Comparison of ENCODE assay signal across 8 cellular contexts in genomic region chr9:124267271-124267807, GRCh38. TPM values are rescaled to one million over a fixed set of nuclear protein-coding genes. Genes with fewer than 3 reads are reported as not detected.
DNase-seq lines count a peak whose midpoint lies in the region; ATAC-seq and TF ChIP-seq lines count a peak whose summit lies in the region.

No MANE protein-coding gene starts in this region.

- H3K9me3 Mint-ChIP-seq in activated T-helper 2 cell treated with anti-CD3 and anti-CD28 coated beads, Interferon-gamma antibody, Interleukin-2, Interleukin-4, amounts not matched to agents 10 μg/mL and 5 μg/mL and 100 μg/mL, durations not matched to agents 14 hours and 24 hours and 36 hours, result no peaks in the 10 kb centered on the region

- CTCF ChIA-PET in HCT116 (lab: Charles Lee), result no interaction called here

- H2AFZ ChIP-seq in HCT116 (ENCODE audit: low read depth, low read length, poor library complexity, severe bottlenecking), result no peak overlapping the region

- intact Hi-C loops in HCT116 (cut with micrococcal nuclease), result no loop called here
- intact Hi-C loops in activated T-helper 2 cell treated with anti-CD3 and anti-CD28 coated beads, Interferon-gamma antibody, Interleukin-2, Interleukin-4, amounts not matched to agents 10 μg/mL and 5 μg/mL and 100 μg/mL, durations not matched to agents 14 hours and 24 hours and 36 hours (cut with micrococcal nuclease), result no loop called here

- no peak overlapping the region for H3K4me3 Mint-ChIP-seq in activated T-helper 2 cell treated with anti-CD3 and anti-CD28 coated beads, Interferon-gamma antibody, Interleukin-2, Interleukin-4, amounts not matched to agents 10 μg/mL and 5 μg/mL and 100 μg/mL, durations not matched to agents 14 hours and 24 hours and 36 hours (ENCODE audit: low read depth)

- H3K4me3 ChIP-seq in HCT116 (replicated peaks in 1 of 2; ENCODE audit: low read depth in 1 of 2, low read length in 2 of 2) (no peak overlapping the region), fibroblast of mammary gland (ENCODE audit: control insufficient read depth, low read depth, low read length) (no peak overlapping the region), skeletal muscle satellite cell (ENCODE audit: low read length) (peak overlapping the region; percentile 39)

- RAD21 ChIA-PET in HCT116 (lab: Charles Lee; ENCODE audit: low non-redundant PET in 1 of 2, low total read pairs in 2 of 2, uncharacterized antibody in 2 of 2, unreplicated experiment in 2 of 2), result no interaction called here

- 0 out of 2 replicates have a peak, but pooled peaks have one; percentile 24 for ATAC-seq in HCT116
- ATAC-seq in GM19467 (IDR thresholded peaks at IDR 0.05; ENCODE audit: unreplicated experiment), result no peak

- H3K36me3 Mint-ChIP-seq in activated T-helper 2 cell treated with anti-CD3 and anti-CD28 coated beads, Interferon-gamma antibody, Interleukin-2, Interleukin-4, amounts not matched to agents 10 μg/mL and 5 μg/mL and 100 μg/mL, durations not matched to agents 14 hours and 24 hours and 36 hours (ENCODE audit: low read depth), result peaks cover 23% of the 10 kb centered on the region

- no peaks in the 10 kb centered on the region for H3K36me3 ChIP-seq in HCT116 (ENCODE audit: control insufficient read depth in 1 of 2, insufficient read depth in 2 of 2, low read length in 2 of 2)
- peaks cover 70% of the 10 kb centered on the region for H3K36me3 ChIP-seq in skeletal muscle satellite cell (ENCODE audit: insufficient read depth, low read length)

- TF ChIP-seq RAD21 in HCT116 (IDR thresholded peaks at IDR 0.05; ENCODE audit: low read depth), result no peak

- H3K9me2 ChIP-seq in HCT116 (ENCODE audit: insufficient read depth), result no peaks in the 10 kb centered on the region

- H3K9ac ChIP-seq in HCT116 (ENCODE audit: low read length), result no peak overlapping the region
- peak overlapping the region; percentile 78 for H3K9ac ChIP-seq in skeletal muscle satellite cell (ENCODE audit: low read depth, low read length)

- no peak overlapping the region for H3K27ac Mint-ChIP-seq in activated T-helper 2 cell treated with anti-CD3 and anti-CD28 coated beads, Interferon-gamma antibody, Interleukin-2, Interleukin-4, amounts not matched to agents 10 μg/mL and 5 μg/mL and 100 μg/mL, durations not matched to agents 14 hours and 24 hours and 36 hours

- TF ChIP-seq POLR2A in HCT116 (IDR thresholded peaks at IDR 0.05; ENCODE audit: borderline replicate concordance, extremely low read depth, insufficient read depth, insufficient read length), result no peak

- POLR2A ChIA-PET in HCT116 (lab: Charles Lee), result no interaction called here

- no peaks in the 10 kb centered on the region for H3K27me3 Mint-ChIP-seq in activated T-helper 2 cell treated with anti-CD3 and anti-CD28 coated beads, Interferon-gamma antibody, Interleukin-2, Interleukin-4, amounts not matched to agents 10 μg/mL and 5 μg/mL and 100 μg/mL, durations not matched to agents 14 hours and 24 hours and 36 hours (ENCODE audit: low read depth)

- in situ Hi-C loops in G401 (cut with HindIII; ENCODE audit: low sequenced_read_pairs), result no loop called here

- peaks cover 14% of the 10 kb centered on the region for H3K4me1 Mint-ChIP-seq in activated T-helper 2 cell treated with anti-CD3 and anti-CD28 coated beads, Interferon-gamma antibody, Interleukin-2, Interleukin-4, amounts not matched to agents 10 μg/mL and 5 μg/mL and 100 μg/mL, durations not matched to agents 14 hours and 24 hours and 36 hours (ENCODE audit: low read depth)

- H3K27ac ChIP-seq in HCT116 (ENCODE audit: low read depth, low read length), result no peak overlapping the region

- BruUV-seq in HCT116 (replicated peaks; lab: Mats Ljungman, UMichigan), result no TSS peak

- H3K4me2 ChIP-seq in HCT116 (ENCODE audit: low read length), result no peak overlapping the region
- H3K4me2 ChIP-seq in skeletal muscle satellite cell (ENCODE audit: low read length), result peak overlapping the region; percentile 71

- H3K27me3 ChIP-seq in HCT116 (ENCODE audit: insufficient read depth, low read length) (no peaks in the 10 kb centered on the region), skeletal muscle satellite cell (ENCODE audit: control insufficient read depth, insufficient read depth, low read length) (no peaks in the 10 kb centered on the region)

- H4K20me1 ChIP-seq in HCT116 (ENCODE audit: insufficient read depth), result peaks cover 14% of the 10 kb centered on the region; the same call in 1 of the 2 replicates

- H3K4me1 ChIP-seq in HCT116 (ENCODE audit: control insufficient read depth in 1 of 2, insufficient read depth in 2 of 2, low read length in 2 of 2) (peaks cover 2 to 15% of the 10 kb centered on the region in 2 experiments; a peak in 1 of 4 replicates), skeletal muscle satellite cell (ENCODE audit: control insufficient read depth, insufficient read depth, low read length) (peaks cover 93% of the 10 kb centered on the region)

- H3K9me3 ChIP-seq in HCT116 (ENCODE audit: control insufficient read depth in 1 of 2, insufficient read depth in 1 of 2, low read depth in 1 of 2, low read length in 2 of 2) (no peaks in the 10 kb centered on the region), skeletal muscle satellite cell (replicated peaks; ENCODE audit: low read length) (no peaks in the 10 kb centered on the region)

- TF ChIP-seq CTCF in HCT116 (IDR thresholded peaks at IDR 0.05 in 2 of 3, conservative IDR thresholded peaks at IDR 0.05 in 1 of 3; ENCODE audit: borderline replicate concordance in 1 of 3, insufficient read depth in 1 of 3, low read depth in 2 of 3, low read length in 2 of 3) (no peak), fibroblast of mammary gland (conservative IDR thresholded peaks at IDR 0.05; ENCODE audit: control insufficient read depth, insufficient read depth, low read depth, low read length) (no peak)

- H3K79me2 ChIP-seq in HCT116 (ENCODE audit: insufficient read depth, low read length), result peaks cover 94% of the 10 kb centered on the region

- DNase-seq in HCT116 (ENCODE audit: low read depth, low spot score) (no peak), RPMI8226 (peak; percentile 55), fibroblast of mammary gland (ENCODE audit: low read depth) (peak; percentile 71), G401 (ENCODE audit: low spot score) (no peak), NK-92 (lab: John Stamatoyannopoulos, UW; ENCODE audit: unreplicated experiment) (no peak)
- no peak for DNase-seq in activated T-helper 2 cell treated with anti-CD3 and anti-CD28 coated beads, Interferon-gamma antibody, Interleukin-2, Interleukin-4, amounts not matched to agents 10 μg/mL and 5 μg/mL and 100 μg/mL, durations not matched to agents 14 hours and 24 hours and 36 hours (ENCODE audit: low spot score)

TF ChIP-seq in HCT116, 20 proteins besides CTCF, POLR2A, EP300 and RAD21 (continues in another document):
- no peak for TF ChIP-seq FOSL1 (IDR thresholded peaks at IDR 0.05; ENCODE audit: low read depth)
- TF ChIP-seq EZH2phosphoT487 (IDR thresholded peaks at IDR 0.05; ENCODE audit: borderline replicate concordance), result no peak
- no peak for TF ChIP-seq SIN3A (IDR thresholded peaks at IDR 0.05; ENCODE audit: low read depth)
- TF ChIP-seq POLR2AphosphoS5 (IDR thresholded peaks at IDR 0.05; ENCODE audit: low read depth, low read length), result no peak
- TF ChIP-seq ATF3 (IDR thresholded peaks at IDR 0.05), result no peak
- no peak for TF ChIP-seq ZBTB33 (IDR thresholded peaks at IDR 0.05; ENCODE audit: extremely low read depth, insufficient replicate concordance, low read length)
- no peak for TF ChIP-seq SRF (IDR thresholded peaks at IDR 0.05; ENCODE audit: low read depth)

RNA-seq across cellular contexts. Expression of gene NEK6, which starts 9.6 kb away (rescaled TPM):
- total RNA-seq in HCT116 (2021; ENCODE audit: unreplicated experiment), result 40.8 TPM
- 55.8 and 65.2 TPM in 2 replicates for polyA plus RNA-seq in HCT116 (2012)
- 21.0 and 27.1 TPM in 2 replicates for total RNA-seq in skeletal muscle satellite cell (2012; rRNA removed)
- total RNA-seq in G401 (2014; rRNA removed; shearing (Covaris generic)), result 26.6 and 41.2 TPM in 2 replicates
- 44.6 and 47.7 TPM in 2 replicates for total RNA-seq in activated T-helper 2 cell treated with anti-CD3 and anti-CD28 coated beads, Interferon-gamma antibody, Interleukin-2, Interleukin-4, amounts not matched to agents 10 μg/mL and 5 μg/mL and 100 μg/mL, durations not matched to agents 14 hours and 24 hours and 36 hours

Comparison
In these comparisons a context has a peak if more than half of its experiments do, and no peak if none do; other contexts are left out.
1. DNase-seq: peak in RPMI8226 (single experiment) and fibroblast of mammary gland (single experiment); none in HCT116 (single experiment), G401 (single experiment), activated T-helper 2 cell treated with anti-CD3 and anti-CD28 coated beads, Interferon-gamma antibody, Interleukin-2, Interleukin-4, amounts not matched to agents 10 μg/mL and 5 μg/mL and 100 μg/mL, durations not matched to agents 14 hours and 24 hours and 36 hours (single experiment) and NK-92 (single experiment).